33 cellular contexts compared by ENCODE assay signal in the genomic region with DNA sequence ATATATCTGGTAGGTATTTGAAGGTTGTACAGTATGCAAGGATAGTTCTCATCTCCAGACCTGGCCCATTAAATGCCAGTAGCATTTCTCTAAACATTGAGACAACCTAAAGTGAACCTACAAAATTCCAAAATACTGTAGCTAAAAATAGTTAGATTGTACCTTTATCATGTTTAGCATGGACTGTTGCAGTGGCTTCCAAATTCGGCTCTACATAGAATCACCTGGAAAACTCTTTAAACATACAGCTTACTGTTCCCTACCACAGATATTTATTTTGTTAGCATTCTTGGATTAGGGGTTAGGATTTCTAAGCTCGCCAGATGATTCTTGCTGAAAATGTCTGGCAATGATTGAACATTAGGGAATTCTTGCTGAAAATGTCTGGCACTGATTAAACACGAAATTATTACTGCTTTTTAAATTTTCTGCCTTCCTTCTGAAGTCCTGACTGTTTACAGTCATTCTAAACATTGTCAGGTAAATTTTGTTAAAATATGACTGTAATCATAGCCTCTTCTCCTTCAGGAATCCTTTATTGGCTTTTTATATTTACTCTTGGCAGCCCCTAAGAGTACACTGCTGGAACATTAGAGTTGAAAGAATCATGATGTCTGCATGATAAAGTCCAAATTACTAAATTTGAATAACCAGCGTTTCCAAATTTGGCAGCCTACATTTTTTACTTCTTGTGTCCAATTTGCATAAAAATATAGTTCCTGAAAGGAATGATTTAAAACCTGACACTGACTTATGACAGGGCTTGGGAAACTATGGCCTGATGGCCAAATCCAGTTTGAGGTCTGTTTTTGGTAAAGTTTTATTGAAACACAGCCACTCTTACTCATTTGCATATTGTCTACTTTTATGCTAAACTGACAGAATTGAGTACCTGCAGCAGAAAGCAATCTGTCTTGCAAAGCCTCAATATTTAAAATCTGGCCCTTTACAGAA. TPM values are rescaled to one million over a fixed set of nuclear protein-coding genes. Genes with fewer than 3 reads are reported as not detected.
A peak's percentile ranks its signal among the peaks of the same experiment; 100 is the strongest.
DNase-seq lines count a peak whose midpoint lies in the region; ATAC-seq, FAIRE-seq and TF ChIP-seq lines count a peak whose summit lies in the region.
"Had no signal": no experiment of that assay in that cellular context is flagged by ENCODE, and none has a peak within 500 bp of the region (broad histone marks: within the 10 kb centered on the region; RNA-seq: fewer than 3 reads in every experiment).

No MANE protein-coding gene starts in this region.

- no peak overlapping the region for H3K4me2 ChIP-seq in HepG2 (ENCODE audit: low read depth, low read length)

- H3K9ac ChIP-seq in liver (ENCODE audit: low read depth in 1 of 2, low read length in 2 of 2) (peak overlapping the region in 1 of 2 donors; percentile 47), HepG2 (ENCODE audit: insufficient read depth, low read depth, low read length) (no peak overlapping the region), adipocyte (ENCODE audit: low read length) (no peak overlapping the region), subcutaneous abdominal adipose tissue (ENCODE audit: low read length in 5 of 5) (peak overlapping the region in 1 of 5 donors; percentile 29)

- TF ChIP-seq EP300 in HepG2 (IDR thresholded peaks at IDR 0.05; ENCODE audit: low read depth in 2 of 2, low read length in 2 of 2) (no peak), HepG2 (CRISPR knock-in tag; IDR thresholded peaks at IDR 0.05; ENCODE audit: borderline replicate concordance) (no peak)

- TF ChIP-seq POLR2A in HepG2 (IDR thresholded peaks at IDR 0.05; ENCODE audit: insufficient read depth in 1 of 2, low read depth in 2 of 2, low read length in 2 of 2) = no peak

- H3K27me3 Mint-ChIP-seq in activated CD8-positive, alpha-beta T cell treated with anti-CD3 and anti-CD28 coated beads, Interleukin-2, amount 10 ng/mL, durations not matched to agents 7 days and 5 days (ENCODE audit: low read depth) = no peaks in the 10 kb centered on the region
- no peaks in the 10 kb centered on the region for H3K27me3 Mint-ChIP-seq in type B pancreatic cell
- H3K27me3 Mint-ChIP-seq: activated CD4-positive, alpha-beta T cell treated with anti-CD3 and anti-CD28 coated beads, Interleukin-2, amount 10 ng/mL, durations not matched to agents 7 days and 5 days; activated naive CD8-positive, alpha-beta T cell treated with anti-CD3 and anti-CD28 coated beads for 36 hours; CD4-positive, alpha-beta memory T cell; naive B cell; progenitor cell of endocrine pancreas had no signal

- TF ChIP-seq RAD21 in liver (IDR thresholded peaks at IDR 0.05) = no peak
- TF ChIP-seq RAD21 in HepG2 (CRISPR knock-in tag; IDR thresholded peaks at IDR 0.05) = no peak

- intact Hi-C loops in HepG2 (cut with micrococcal nuclease; ENCODE audit: unreplicated experiment) = loop anchor here (1.0 kb wide), 1 partner anchor 41 kb away; no protein-coding TSS in a partner anchor

- peaks cover 16% of the 10 kb centered on the region for H3K36me3 Mint-ChIP-seq in activated CD8-positive, alpha-beta T cell treated with anti-CD3 and anti-CD28 coated beads, Interleukin-2, amount 10 ng/mL, durations not matched to agents 7 days and 5 days (ENCODE audit: low read depth)
- H3K36me3 Mint-ChIP-seq in type B pancreatic cell = peaks cover 5% of the 10 kb centered on the region

- H3K36me3 ChIP-seq in liver (ENCODE audit: control insufficient read depth in 4 of 4, insufficient read depth in 3 of 4, low read depth in 1 of 4, low read length in 3 of 4) (no peaks in the 10 kb centered on the region), HepG2 (replicated peaks in 1 of 2; ENCODE audit: control insufficient read depth in 1 of 2, insufficient read depth in 2 of 2, low read length in 2 of 2) (peaks cover 0 to 1% of the 10 kb centered on the region in 2 experiments; a peak in 1 of 5 replicates), adipocyte (ENCODE audit: control insufficient read depth, insufficient read depth, low read length, severe bottlenecking) (peaks cover 2% of the 10 kb centered on the region), subcutaneous abdominal adipose tissue (ENCODE audit: control insufficient read depth in 5 of 5, insufficient read depth in 5 of 5, low read length in 5 of 5) (peaks cover 0 to 4% (median under 1%) of the 10 kb centered on the region in 5 donors)
- H3K36me3 ChIP-seq: sigmoid colon, tibial artery had no signal

- H3K4me1 ChIP-seq in liver (ENCODE audit: control insufficient read depth in 4 of 4, insufficient read depth in 4 of 4, low read length in 3 of 4) (peaks cover 0 to 44% (median 29%) of the 10 kb centered on the region in 4 donors), HepG2 (ENCODE audit: insufficient read depth, low read length) (no peaks in the 10 kb centered on the region), adipocyte (ENCODE audit: control insufficient read depth, insufficient read depth, low read length) (peaks cover 16% of the 10 kb centered on the region), subcutaneous abdominal adipose tissue (ENCODE audit: control insufficient read depth in 5 of 5, insufficient read depth in 5 of 5, low read length in 5 of 5) (peaks cover 0 to 18% (median 13%) of the 10 kb centered on the region in 5 donors)

- POLR2A ChIA-PET in HepG2 (lab: Yijun Ruan, JAX) = no interaction called here
- POLR2A ChIA-PET in activated CD8-positive, alpha-beta T cell treated with anti-CD3 and anti-CD28 coated beads, Interleukin-2, amount 10 ng/mL, durations not matched to agents 7 days and 5 days (lab: Charles Lee) = no interaction called here

- no peak overlapping the region for H3K4me3 Mint-ChIP-seq in activated CD8-positive, alpha-beta T cell treated with anti-CD3 and anti-CD28 coated beads, Interleukin-2, amount 10 ng/mL, durations not matched to agents 7 days and 5 days
- H3K4me3 Mint-ChIP-seq in type B pancreatic cell = no peak overlapping the region
- H3K4me3 Mint-ChIP-seq: activated CD4-positive, alpha-beta T cell treated with anti-CD3 and anti-CD28 coated beads, Interleukin-2, amount 10 ng/mL, durations not matched to agents 7 days and 5 days; activated naive CD8-positive, alpha-beta T cell treated with anti-CD3 and anti-CD28 coated beads for 36 hours; endodermal cell; naive B cell; T-helper 2 cell treated with Interferon-gamma antibody and Interleukin-4, amounts not matched to agents 5 μg/mL and 100 μg/mL, for 36 hours had no signal

- TF ChIP-seq CTCF in liver (IDR thresholded peaks at IDR 0.05; ENCODE audit: low read depth, low read length, missing input control) (no peak), HepG2 (CRISPR knock-in tag; IDR thresholded peaks at IDR 0.05) (no peak), fibroblast of the aortic adventitia (IDR thresholded peaks at IDR 0.05; ENCODE audit: insufficient read depth, low read length) (no peak), type B pancreatic cell (conservative IDR thresholded peaks at IDR 0.05) (no peak)

- peaks cover 25% of the 10 kb centered on the region for H3K79me2 ChIP-seq in HepG2 (ENCODE audit: insufficient read depth, low read length)

- no peaks in the 10 kb centered on the region for H3K27me3 ChIP-seq in liver (ENCODE audit: control insufficient read depth in 4 of 4, insufficient read depth in 4 of 4, low read length in 3 of 4)
- no peaks in the 10 kb centered on the region for H3K27me3 ChIP-seq in HepG2 (ENCODE audit: control insufficient read depth in 1 of 2, insufficient read depth in 2 of 2, low read length in 2 of 2)
- no peaks in the 10 kb centered on the region for H3K27me3 ChIP-seq in adipocyte (replicated peaks; ENCODE audit: control insufficient read depth, insufficient read depth, low read length)
- H3K27me3 ChIP-seq in subcutaneous abdominal adipose tissue (ENCODE audit: control insufficient read depth in 5 of 5, insufficient read depth in 4 of 5, low read length in 5 of 5) = no peaks in the 10 kb centered on the region
- H3K27me3 ChIP-seq: neutrophil, sigmoid colon, tibial artery had no signal

- WGBS in liver = 28% methylated on average over 4 of the region's 4 CpGs
- 87% methylated on average over 4 of the region's 4 CpGs for WGBS in HepG2 (ENCODE audit: low lambda C conversion rate)

- in situ Hi-C loops in HepG2 (cut with HindIII; ENCODE audit: extremely low pct_ligation_motif_present, low pct_unique_long_range_greater_than_20kb) = no loop called here

- CTCF ChIA-PET in HepG2 (lab: Yijun Ruan, JAX; ENCODE audit: low intra/inter-chr PET ratio, low total read pairs) = no interaction called here
- CTCF ChIA-PET in activated CD8-positive, alpha-beta T cell treated with anti-CD3 and anti-CD28 coated beads, Interleukin-2, amount 10 ng/mL, durations not matched to agents 7 days and 5 days (lab: Charles Lee) = no interaction called here

- peaks cover 3% of the 10 kb centered on the region for H3K4me1 Mint-ChIP-seq in activated CD8-positive, alpha-beta T cell treated with anti-CD3 and anti-CD28 coated beads, Interleukin-2, amount 10 ng/mL, durations not matched to agents 7 days and 5 days (ENCODE audit: low read depth)
- peaks cover 9% of the 10 kb centered on the region for H3K4me1 Mint-ChIP-seq in type B pancreatic cell (ENCODE audit: unreplicated experiment)
- H3K4me1 Mint-ChIP-seq: endodermal cell had no signal

- H3K9me3 ChIP-seq in liver (ENCODE audit: control insufficient read depth in 4 of 4, low read length in 3 of 4) = no peaks in the 10 kb centered on the region
- H3K9me3 ChIP-seq in HepG2 (ENCODE audit: low read length) = no peaks in the 10 kb centered on the region
- H3K9me3 ChIP-seq in adipocyte (ENCODE audit: control insufficient read depth, low read length) = no peaks in the 10 kb centered on the region
- no peaks in the 10 kb centered on the region for H3K9me3 ChIP-seq in subcutaneous abdominal adipose tissue (ENCODE audit: control insufficient read depth in 5 of 5, low read length in 5 of 5)
- H3K9me3 ChIP-seq: neutrophil, sigmoid colon, tibial artery had no signal

- BruUV-seq in HepG2 (replicated peaks; lab: Mats Ljungman, UMichigan) = no TSS peak

- H4K20me1 ChIP-seq in HepG2 (ENCODE audit: insufficient read depth, low read length) = peaks cover 6% of the 10 kb centered on the region; the same call in 1 of the 2 replicates

- DNase-seq in HepG2 (ENCODE audit: low spot score) (no peak), adipocyte (ENCODE audit: low read depth) (peak; percentile 7), fibroblast of the aortic adventitia (ENCODE audit: low read depth) (peak; percentile 39), type B pancreatic cell (ENCODE audit: extremely low spot score, unreplicated experiment) (no peak), NCI-H2029 treated with DMSO at 0.1 percent for 48 hours (lab: John Stamatoyannopoulos, UW) (no peak)
- DNase-seq in activated CD8-positive, alpha-beta T cell treated with anti-CD3 and anti-CD28 coated beads, Interleukin-2, amount 10 ng/mL, durations not matched to agents 7 days and 5 days = no peak
- DNase-seq: activated CD4-positive, alpha-beta T cell treated with anti-CD3 and anti-CD28 coated beads, Interleukin-2, amount 10 ng/mL, durations not matched to agents 7 days and 5 days; activated gamma-delta T cell; activated naive CD8-positive, alpha-beta T cell treated with anti-CD3 and anti-CD28 coated beads for 36 hours; activated T-cell treated with anti-CD3 and anti-CD28 coated beads, Interleukin-2, amount 50 U/mL, for 1 hour; CD4-positive, alpha-beta memory T cell; central memory CD4-positive, alpha-beta T cell; DND-41; endodermal cell; hypothalamus; Karpas-422; midbrain; naive B cell; NCI-H1417; NCI-H226; SHP77 treated with DMSO at 0.1 percent for 48 hours; sigmoid colon; stimulated activated CD4-positive, alpha-beta T cell treated with anti-CD3 and anti-CD28 coated beads, Interleukin-4, amount 100 ng/mL, for 1 hour; tibial artery had no signal

- H3K27ac ChIP-seq in liver (ENCODE audit: low read depth in 1 of 2, low read length in 2 of 2) (peak overlapping the region; percentile 28 to 68), HepG2 (ENCODE audit: extremely low read length, insufficient read depth, low read length) (no peak overlapping the region), subcutaneous abdominal adipose tissue (ENCODE audit: low read depth, low read length) (peak overlapping the region; percentile 38)
- H3K27ac ChIP-seq: HL-60, neutrophil, tibial artery had no signal

- ATAC-seq in HepG2 = no peak
- no peak for ATAC-seq in activated CD8-positive, alpha-beta T cell treated with anti-CD3 and anti-CD28 coated beads, Interleukin-2, amount 10 ng/mL, durations not matched to agents 7 days and 5 days

- H3K9me3 Mint-ChIP-seq in activated CD8-positive, alpha-beta T cell treated with anti-CD3 and anti-CD28 coated beads, Interleukin-2, amount 10 ng/mL, durations not matched to agents 7 days and 5 days (ENCODE audit: insufficient read depth) = no peaks in the 10 kb centered on the region
- peaks cover 5% of the 10 kb centered on the region for H3K9me3 Mint-ChIP-seq in type B pancreatic cell
- H3K9me3 Mint-ChIP-seq: activated CD4-positive, alpha-beta T cell treated with anti-CD3 and anti-CD28 coated beads, Interleukin-2, amount 10 ng/mL, durations not matched to agents 7 days and 5 days; CD4-positive, alpha-beta memory T cell; endodermal cell; naive B cell; T-helper 2 cell treated with Interferon-gamma antibody and Interleukin-4, amounts not matched to agents 5 μg/mL and 100 μg/mL, for 36 hours had no signal

- no peak overlapping the region for H2AFZ ChIP-seq in HepG2 (ENCODE audit: low read length)

- peak overlapping the region in 1 of 3 donors; percentile 23 for H3K4me3 ChIP-seq in liver (ENCODE audit: low read depth in 1 of 3, low read length in 3 of 3)
- no peak overlapping the region for H3K4me3 ChIP-seq in HepG2 (replicated peaks in 1 of 3; ENCODE audit: insufficient read depth in 1 of 3, low read depth in 2 of 3, low read length in 3 of 3)
- peak overlapping the region; percentile 25 for H3K4me3 ChIP-seq in adipocyte (ENCODE audit: low read length)
- no peak overlapping the region for H3K4me3 ChIP-seq in fibroblast of the aortic adventitia (ENCODE audit: low read depth, low read length)
- H3K4me3 ChIP-seq in subcutaneous abdominal adipose tissue (ENCODE audit: low read depth in 1 of 5, low read length in 5 of 5) = no peak overlapping the region
- H3K4me3 ChIP-seq: sigmoid colon, tibial artery had no signal

- no peak for FAIRE-seq in HepG2 (lab: Jason Lieb, UNC)
- FAIRE-seq: D721Med, GM12892, H54 had no signal

- no peak overlapping the region for H3K27ac Mint-ChIP-seq in activated CD8-positive, alpha-beta T cell treated with anti-CD3 and anti-CD28 coated beads, Interleukin-2, amount 10 ng/mL, durations not matched to agents 7 days and 5 days
- no peak overlapping the region for H3K27ac Mint-ChIP-seq in type B pancreatic cell
- H3K27ac Mint-ChIP-seq: activated CD4-positive, alpha-beta T cell treated with anti-CD3 and anti-CD28 coated beads, Interleukin-2, amount 10 ng/mL, durations not matched to agents 7 days and 5 days; activated naive CD8-positive, alpha-beta T cell treated with anti-CD3 and anti-CD28 coated beads for 36 hours; endodermal cell; progenitor cell of endocrine pancreas; T-helper 2 cell treated with Interferon-gamma antibody and Interleukin-4, amounts not matched to agents 5 μg/mL and 100 μg/mL, for 36 hours had no signal

RNA-seq across cellular contexts. Expression of gene SHOC2, which starts 40.3 kb away (rescaled TPM):
- total RNA-seq in liver = 10 to 100 TPM; 23.2 to 33.7 TPM
- polyA plus RNA-seq in liver = 10 to 100 TPM in 1 of 2 donors, 1 to 10 TPM in 1; 7.8 to 12.7 TPM
- 25.5 and 44.4 TPM in 2 replicates for total RNA-seq in HepG2 (2016; rRNA removed; fragmentation: Illumina TruSeq; extraction: Trizol)
- total RNA-seq in HepG2 (2016; cell fraction: cytosol; rRNA removed; fragmentation: Illumina TruSeq; extraction: Trizol; ENCODE audit: low read depth) = 33.4 and 34.4 TPM in 2 replicates
- total RNA-seq in HepG2 (2016; cell fraction: insoluble cytoplasmic fraction; rRNA removed; fragmentation: Illumina TruSeq; extraction: Trizol) = 24.6 and 39.6 TPM in 2 replicates
- total RNA-seq in HepG2 (2016; cell fraction: membrane; rRNA removed; fragmentation: Illumina TruSeq; extraction: Trizol) = 39.5 and 52.4 TPM in 2 replicates
- 23.1 and 27.2 TPM in 2 replicates for total RNA-seq in HepG2 (2016; cell fraction: nucleus; rRNA removed; fragmentation: Illumina TruSeq; extraction: Trizol)
- 8.0 and 8.6 TPM in 2 replicates for polyA plus RNA-seq in HepG2 (2011; rRNA removed)
- polyA plus RNA-seq in HepG2 (2011; cell fraction: cytosol; rRNA removed) = 3.7 and 6.8 TPM in 2 replicates
- polyA plus RNA-seq in HepG2 (2011; cell fraction: nucleus; rRNA removed) = 2.9 and 3.6 TPM in 2 replicates
- polyA plus RNA-seq in HepG2 (2012) = 11.5 and 12.7 TPM in 2 replicates
- 2.5 and 2.6 TPM in 2 replicates for polyA plus RNA-seq in HepG2 (2016; cell fraction: cytosol; fragmentation: Illumina TruSeq; extraction: Trizol; ENCODE audit: low read depth)
- 27.0 and 31.6 TPM in 2 replicates for polyA plus RNA-seq in HepG2 (2016; cell fraction: insoluble cytoplasmic fraction; fragmentation: Illumina TruSeq; extraction: Trizol; ENCODE audit: low read depth)
- polyA plus RNA-seq in HepG2 (2016; cell fraction: membrane; fragmentation: Illumina TruSeq; extraction: Trizol; ENCODE audit: low read depth) = 10.5 and 11.0 TPM in 2 replicates
- polyA plus RNA-seq in HepG2 (2016; cell fraction: nucleus; fragmentation: Illumina TruSeq; extraction: Trizol; ENCODE audit: insufficient read depth, low read depth) = 13.1 and 13.4 TPM in 2 replicates
- 8.5 and 16.0 TPM in 2 replicates for polyA minus RNA-seq in HepG2 (2011; rRNA and poly(A)+ RNA removed; ENCODE audit: low replicate concordance)
- polyA minus RNA-seq in HepG2 (2011; cell fraction: cytosol; rRNA and poly(A)+ RNA removed) = 17.3 and 24.5 TPM in 2 replicates
- 56.1 and 58.2 TPM in 2 replicates for polyA minus RNA-seq in HepG2 (2011; cell fraction: nucleus; rRNA and poly(A)+ RNA removed)
- 63.9 and 70.1 TPM in 2 replicates for total RNA-seq in fibroblast of the aortic adventitia (ENCODE audit: low replicate concordance)
- 10 to 100 TPM; 40.0 to 43.2 TPM for total RNA-seq in activated CD8-positive, alpha-beta T cell treated with anti-CD3 and anti-CD28 coated beads, Interleukin-2, amount 10 ng/mL, durations not matched to agents 7 days and 5 days
- 38.7 and 44.3 TPM in 2 replicates for total RNA-seq in type B pancreatic cell (ENCODE audit: low replicate concordance)

RNA-seq across cellular contexts. Expression of gene BBIP1, which starts 40.7 kb away (rescaled TPM):
- 10 to 100 TPM; 10.4 to 11.0 TPM for total RNA-seq in liver
- polyA plus RNA-seq in liver = 10 to 100 TPM; 11.3 to 15.8 TPM
- total RNA-seq in HepG2 (2016; rRNA removed; fragmentation: Illumina TruSeq; extraction: Trizol) = 24.1 and 28.9 TPM in 2 replicates
- total RNA-seq in HepG2 (2016; cell fraction: cytosol; rRNA removed; fragmentation: Illumina TruSeq; extraction: Trizol; ENCODE audit: low read depth) = 17.3 and 20.0 TPM in 2 replicates
- total RNA-seq in HepG2 (2016; cell fraction: insoluble cytoplasmic fraction; rRNA removed; fragmentation: Illumina TruSeq; extraction: Trizol) = 19.7 and 29.5 TPM in 2 replicates
- total RNA-seq in HepG2 (2016; cell fraction: membrane; rRNA removed; fragmentation: Illumina TruSeq; extraction: Trizol) = 32.7 and 33.9 TPM in 2 replicates
- 16.5 and 17.2 TPM in 2 replicates for total RNA-seq in HepG2 (2016; cell fraction: nucleus; rRNA removed; fragmentation: Illumina TruSeq; extraction: Trizol)
- 12.2 and 18.3 TPM in 2 replicates for polyA plus RNA-seq in HepG2 (2011; rRNA removed)
- 5.5 and 7.5 TPM in 2 replicates for polyA plus RNA-seq in HepG2 (2011; cell fraction: cytosol; rRNA removed)
- 12.1 and 13.9 TPM in 2 replicates for polyA plus RNA-seq in HepG2 (2011; cell fraction: nucleus; rRNA removed)
- 19.6 and 27.5 TPM in 2 replicates for polyA plus RNA-seq in HepG2 (2012)
- 21.3 and 22.3 TPM in 2 replicates for polyA plus RNA-seq in HepG2 (2016; cell fraction: cytosol; fragmentation: Illumina TruSeq; extraction: Trizol; ENCODE audit: low read depth)
- polyA plus RNA-seq in HepG2 (2016; cell fraction: insoluble cytoplasmic fraction; fragmentation: Illumina TruSeq; extraction: Trizol; ENCODE audit: low read depth) = 30.5 and 34.8 TPM in 2 replicates
- 27.9 and 29.7 TPM in 2 replicates for polyA plus RNA-seq in HepG2 (2016; cell fraction: membrane; fragmentation: Illumina TruSeq; extraction: Trizol; ENCODE audit: low read depth)
- 21.6 and 32.5 TPM in 2 replicates for polyA plus RNA-seq in HepG2 (2016; cell fraction: nucleus; fragmentation: Illumina TruSeq; extraction: Trizol; ENCODE audit: insufficient read depth, low read depth)
- polyA minus RNA-seq in HepG2 (2011; rRNA and poly(A)+ RNA removed; ENCODE audit: low replicate concordance) = 3.9 and 7.4 TPM in 2 replicates
- 6.7 and 7.0 TPM in 2 replicates for polyA minus RNA-seq in HepG2 (2011; cell fraction: cytosol; rRNA and poly(A)+ RNA removed)
- 30.1 and 40.0 TPM in 2 replicates for polyA minus RNA-seq in HepG2 (2011; cell fraction: nucleus; rRNA and poly(A)+ RNA removed)
- 2.6 and 38.1 TPM in 2 replicates for total RNA-seq in fibroblast of the aortic adventitia (ENCODE audit: low replicate concordance)
- 10 to 100 TPM; 20.7 to 21.1 TPM for total RNA-seq in activated CD8-positive, alpha-beta T cell treated with anti-CD3 and anti-CD28 coated beads, Interleukin-2, amount 10 ng/mL, durations not matched to agents 7 days and 5 days
- 15.8 and 24.8 TPM in 2 replicates for total RNA-seq in type B pancreatic cell (ENCODE audit: low replicate concordance)

Comparison
In these comparisons a context has a peak if more than half of its experiments do, and no peak if none do; other contexts are left out.
1. DNase-seq: peak in adipocyte (single experiment) and fibroblast of the aortic adventitia (single experiment); none in HepG2 (single experiment), activated CD8-positive, alpha-beta T cell treated with anti-CD3 and anti-CD28 coated beads, Interleukin-2, amount 10 ng/mL, durations not matched to agents 7 days and 5 days (single experiment), type B pancreatic cell (single experiment) and NCI-H2029 treated with DMSO at 0.1 percent for 48 hours (single experiment).